ENCODE assay signal across 20 cellular contexts in the genomic region with DNA sequence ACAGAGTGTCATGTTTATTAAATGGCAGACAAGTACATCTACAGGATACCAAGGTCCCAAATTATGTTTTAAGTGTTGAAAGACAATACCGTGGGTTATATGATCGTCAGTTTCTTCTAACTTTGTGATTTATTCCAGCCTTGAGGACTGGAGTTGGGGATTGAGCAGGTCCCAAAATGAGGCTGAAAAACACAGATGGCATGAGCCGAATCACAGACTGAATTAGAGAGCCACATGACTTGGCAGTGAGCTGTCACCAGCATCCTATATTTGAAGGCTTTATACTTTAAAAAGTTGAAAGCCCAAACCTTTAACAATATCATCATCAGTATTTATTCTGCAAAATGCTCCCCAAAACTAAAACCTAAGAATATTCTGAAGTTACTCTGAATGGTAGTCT.
"Had no signal": no experiment of that assay in that cellular context is flagged by ENCODE, and none has a peak within 500 bp of the region (broad histone marks: within the 10 kb centered on the region; RNA-seq: fewer than 3 reads in every experiment).

No MANE protein-coding gene starts in this region.

- DNase-seq: colonic mucosa; cortex of kidney; dermis blood vessel endothelial cell; effector CD4-positive, alpha-beta T cell; effector CD8-positive, alpha-beta T cell; effector memory CD4-positive, alpha-beta T cell; effector memory CD8-positive, alpha-beta T cell; endodermal cell; erythroblast; esophagus squamous epithelium; foreskin fibroblast; foreskin keratinocyte; foreskin melanocyte; gastrocnemius medialis; glutamatergic neuron; head of caudate nucleus; heart left ventricle; heart right ventricle had no signal

- ATAC-seq: effector memory CD8-positive, alpha-beta T cell; esophagus mucosa; foreskin keratinocyte; gastrocnemius medialis; gastroesophageal sphincter; heart left ventricle; heart right ventricle had no signal
